1 cellular context compared by ENCODE assay signal in genomic region chr19:41323430-41324125, GRCh38.
A peak's percentile ranks its signal among the peaks of the same experiment; 100 is the strongest.
TF ChIP-seq lines count a peak whose summit lies in the region.

No MANE protein-coding gene starts in this region.

TF ChIP-seq in K562, 482 proteins besides CTCF, POLR2A, EP300 and RAD21 (continued from another document and continues in another):
- TF ChIP-seq ZNF518B (CRISPR knock-in tag; IDR thresholded peaks at IDR 0.05): no peak
- TF ChIP-seq ZNF253 (CRISPR knock-in tag; conservative IDR thresholded peaks at IDR 0.05): no peak
- no peak for TF ChIP-seq PHB2 (IDR thresholded peaks at IDR 0.05; ENCODE audit: low read depth)
- no peak for TF ChIP-seq SNAPC5 (CRISPR knock-in tag; IDR thresholded peaks at IDR 0.05)
- no peak for TF ChIP-seq ZNF280A (IDR thresholded peaks at IDR 0.05; ENCODE audit: low read depth, partially characterized antibody)
- no peak for TF ChIP-seq ZNF830 (CRISPR knock-in tag; IDR thresholded peaks at IDR 0.05)
- TF ChIP-seq NBN (IDR thresholded peaks at IDR 0.05; ENCODE audit: low read depth): peak; percentile 86
- no peak for TF ChIP-seq ZBTB40 (IDR thresholded peaks at IDR 0.05)
- no peak for TF ChIP-seq ZBTB40 (CRISPR knock-in tag; IDR thresholded peaks at IDR 0.05)
- TF ChIP-seq POLR2AphosphoS2 (IDR thresholded peaks at IDR 0.05; ENCODE audit: low read length): no peak
- no peak for TF ChIP-seq HNRNPK (IDR thresholded peaks at IDR 0.05; ENCODE audit: low read depth, low read length, poor library complexity, severe bottlenecking)
- TF ChIP-seq CSDE1 (IDR thresholded peaks at IDR 0.05): no peak
- TF ChIP-seq PPARD (CRISPR knock-in tag; IDR thresholded peaks at IDR 0.05): no peak
- TF ChIP-seq STAG1 (CRISPR knock-in tag; IDR thresholded peaks at IDR 0.05; ENCODE audit: borderline replicate concordance): no peak
- no peak; the same call in 1 of the 2 replicates for TF ChIP-seq E2F3 (CRISPR knock-in tag; IDR thresholded peaks at IDR 0.05)
- no peak for TF ChIP-seq STAT5B (CRISPR knock-in tag; IDR thresholded peaks at IDR 0.05)
- no peak for TF ChIP-seq KDM2B (CRISPR knock-in tag; IDR thresholded peaks at IDR 0.05)
- no peak for TF ChIP-seq NR3C1 (CRISPR knock-in tag; IDR thresholded peaks at IDR 0.05)
- no peak for TF ChIP-seq PURB (CRISPR knock-in tag; IDR thresholded peaks at IDR 0.05; ENCODE audit: low read depth)
- 0 out of 2 replicates have a peak, but pooled peaks have one; percentile 9 for TF ChIP-seq BRD4 (IDR thresholded peaks at IDR 0.05)
- TF ChIP-seq LEF1 (IDR thresholded peaks at IDR 0.05): peak; percentile 89
- no peak for TF ChIP-seq TFAM (CRISPR knock-in tag; conservative IDR thresholded peaks at IDR 0.05)
- no peak for TF ChIP-seq HDGF (IDR thresholded peaks at IDR 0.05)
- peak; percentile 56; the same call in 1 of the 2 replicates for TF ChIP-seq ZNF311 (CRISPR knock-in tag; IDR thresholded peaks at IDR 0.05)
- peak; percentile 43 for TF ChIP-seq SIRT6 (IDR thresholded peaks at IDR 0.05; ENCODE audit: low read depth, low read length)
- TF ChIP-seq SETDB1 (IDR thresholded peaks at IDR 0.05; ENCODE audit: low read length): no peak
- no peak for TF ChIP-seq RBM25 (IDR thresholded peaks at IDR 0.05; ENCODE audit: low read depth, low read length, severe bottlenecking)
- TF ChIP-seq ZNF280B (CRISPR knock-in tag; IDR thresholded peaks at IDR 0.05): no peak
- no peak; the same call in 1 of the 2 replicates for TF ChIP-seq FOXP1 (CRISPR knock-in tag; IDR thresholded peaks at IDR 0.05)
- TF ChIP-seq SMAD3 (CRISPR knock-in tag; conservative IDR thresholded peaks at IDR 0.05): no peak
- TF ChIP-seq SMARCA5 (IDR thresholded peaks at IDR 0.05): peak; percentile 59; the same call in 1 of the 2 replicates
- no peak for TF ChIP-seq ZNF507 (tag; conservative IDR thresholded peaks at IDR 0.05)
- peak; percentile 99 for TF ChIP-seq VEZF1 (CRISPR knock-in tag; IDR thresholded peaks at IDR 0.05)
- peak; percentile 88 for TF ChIP-seq NCOR1 (IDR thresholded peaks at IDR 0.05)
- TF ChIP-seq MAFK (IDR thresholded peaks at IDR 0.05; ENCODE audit: low read length): peak; percentile 67
- TF ChIP-seq CREB5 (CRISPR knock-in tag; IDR thresholded peaks at IDR 0.05): no peak
- no peak for TF ChIP-seq E2F5 (CRISPR knock-in tag; IDR thresholded peaks at IDR 0.05)
- TF ChIP-seq CREB3L1 (IDR thresholded peaks at IDR 0.05; ENCODE audit: borderline replicate concordance, low read depth): 0 out of 2 replicates have a peak, but pooled peaks have one; percentile 10
- no peak for TF ChIP-seq ARID3B (CRISPR knock-in tag; IDR thresholded peaks at IDR 0.05; ENCODE audit: borderline replicate concordance)
- TF ChIP-seq HMG20B (CRISPR knock-in tag; IDR thresholded peaks at IDR 0.05): no peak
